In genomic region chr5:1089621-1090040, GRCh38 we compare ENCODE assay signal across 28 cellular contexts. TPM values are rescaled to one million over a fixed set of nuclear protein-coding genes. Genes with fewer than 3 reads are reported as not detected.
DNase-seq lines count a peak whose midpoint lies in the region; ATAC-seq, FAIRE-seq and TF ChIP-seq lines count a peak whose summit lies in the region.
"Had no signal": no experiment of that assay in that cellular context is flagged by ENCODE, and none has a peak within 500 bp of the region (broad histone marks: within the 10 kb centered on the region; RNA-seq: fewer than 3 reads in every experiment).

No MANE protein-coding gene starts in this region.

- TF ChIP-seq CTCF in H1 (IDR thresholded peaks at IDR 0.05; ENCODE audit: control extremely low read depth in 1 of 3, insufficient read depth in 1 of 3, low read depth in 1 of 3, low read length in 3 of 3) (no peak), mucosa of descending colon (IDR thresholded peaks at IDR 0.05) (no peak)

- WGBS in H1 (ENCODE audit: extremely low coverage in 1 of 2, insufficient coverage in 1 of 2, insufficient read length in 1 of 2, insufficient replicate concordance in 2 of 2, low coverage in 1 of 2, low lambda C conversion rate in 2 of 2, missing lambda C conversion rate in 1 of 2), 2 experiments: 88% methylated on average over 15 of the region's 15 CpGs; no CpG with 5 or more reads in 1 of the 2 experiments

- H3K36me3 ChIP-seq in H1 (ENCODE audit: control insufficient read depth in 2 of 4, insufficient read depth in 4 of 4, low read length in 3 of 4) (peaks cover 4 to 44% (median 22%) of the 10 kb centered on the region in 4 experiments; a peak in 5 of 8 replicates), mucosa of descending colon (ENCODE audit: low read depth) (no peaks in the 10 kb centered on the region)

- no peaks in the 10 kb centered on the region for H3K9me3 Mint-ChIP-seq in stimulated activated memory B cell treated with anti-CD40 and anti-IgM and Interleukin-4, amounts not matched to agents 10 μg/mL and 1 μg/mL and 100 μg/mL, for 72 hours
- H3K9me3 Mint-ChIP-seq: naive B cell, T-cell, type B pancreatic cell had no signal

- H3K79me1 ChIP-seq in H1 (ENCODE audit: low read depth, low read length): peaks cover 2% of the 10 kb centered on the region; the same call in 1 of the 2 replicates

- H3K27ac Mint-ChIP-seq in stimulated activated memory B cell treated with anti-CD40 and anti-IgM and Interleukin-4, amounts not matched to agents 10 μg/mL and 1 μg/mL and 100 μg/mL, for 72 hours: no peak overlapping the region
- H3K27ac Mint-ChIP-seq: B cell, T-cell, type B pancreatic cell had no signal

- intact Hi-C loops in Right ventricle myocardium superior (cut with DNase I) (loop anchor here (5.0 kb wide), 1 partner anchor 37 kb away; no protein-coding TSS in a partner anchor), cardiac septum (cut with DNase I) (no loop called here), mucosa of descending colon (cut with DNase I, micrococcal nuclease) (no loop called here)

- H3K18ac ChIP-seq in H1 (ENCODE audit: extremely low read depth, low read length): no peak overlapping the region

- no peak overlapping the region for H3K23ac ChIP-seq in H1 (ENCODE audit: insufficient read length)

- no peaks in the 10 kb centered on the region for H3K4me1 Mint-ChIP-seq in stimulated activated memory B cell treated with anti-CD40 and anti-IgM and Interleukin-4, amounts not matched to agents 10 μg/mL and 1 μg/mL and 100 μg/mL, for 72 hours
- H3K4me1 Mint-ChIP-seq: B cell had no signal

- H2AFZ ChIP-seq in H1 (ENCODE audit: low read length): no peak overlapping the region
- H2AFZ ChIP-seq: PC-9 had no signal

- H4K20me1 ChIP-seq in H1 (replicated peaks in 1 of 2; ENCODE audit: control insufficient read depth in 1 of 2, insufficient read depth in 2 of 2, low read length in 2 of 2): peaks cover 0 to 10% of the 10 kb centered on the region in 2 experiments

- H2AK5ac ChIP-seq in H1 (ENCODE audit: low read depth, low read length): no peak overlapping the region

- H3K9me3 ChIP-seq in H1 (ENCODE audit: insufficient read depth in 2 of 2, low read depth in 1 of 2, low read length in 1 of 2) (no peaks in the 10 kb centered on the region), mucosa of descending colon (no peaks in the 10 kb centered on the region)
- H3K9me3 ChIP-seq: A549 had no signal

- no peak overlapping the region for H2BK12ac ChIP-seq in H1 (ENCODE audit: low read depth, low read length)

- H3K4ac ChIP-seq in H1 (replicated peaks; ENCODE audit: insufficient read length, low read depth, low read length): no peak overlapping the region

- H4K91ac ChIP-seq in H1 (replicated peaks; ENCODE audit: insufficient read length, low read length): no peak overlapping the region

- H3K4me3 Mint-ChIP-seq in stimulated activated memory B cell treated with anti-CD40 and anti-IgM and Interleukin-4, amounts not matched to agents 10 μg/mL and 1 μg/mL and 100 μg/mL, for 72 hours: no peak overlapping the region
- H3K4me3 Mint-ChIP-seq: B cell, naive B cell, T-cell, type B pancreatic cell had no signal

- no peak overlapping the region; the same call in 1 of the 2 replicates for H3K27ac ChIP-seq in H1 (ENCODE audit: low read depth, low read length)
- H3K27ac ChIP-seq: A549, PC-9, SJSA1 had no signal

- POLR2A ChIA-PET in H1 (lab: Charles Lee; ENCODE audit: partially characterized antibody): interaction anchor here (0.8 to 1.9 kb wide), 3 partner anchors 11 to 40 kb away, joined by 3 to 6 read pairs (median 3); no protein-coding TSS in a partner anchor

- H3K79me2 ChIP-seq in H1 (ENCODE audit: control insufficient read depth in 1 of 2, insufficient read depth in 2 of 2, low read length in 2 of 2): peaks cover 0 to 4% of the 10 kb centered on the region in 2 experiments; a peak in 1 of 4 replicates

- ATAC-seq in Right ventricle myocardium superior (ENCODE audit: poor library complexity): peak; percentile 5
- peak; percentile 46 for ATAC-seq in mucosa of descending colon
- ATAC-seq in stimulated activated memory B cell treated with anti-CD40 and anti-IgM and Interleukin-4, amounts not matched to agents 10 μg/mL and 1 μg/mL and 100 μg/mL, for 72 hours: no peak
- no peak for ATAC-seq in GM21786 (IDR thresholded peaks at IDR 0.05; ENCODE audit: unreplicated experiment)
- no peak for ATAC-seq in HG03354 (IDR thresholded peaks at IDR 0.05; ENCODE audit: poor library complexity, severe bottlenecking, unreplicated experiment)
- ATAC-seq: A549, sciatic nerve, T-cell had no signal

- no peak overlapping the region for H3K56ac ChIP-seq in H1 (replicated peaks; ENCODE audit: insufficient read length, low read depth, low read length)

- H3K27me3 Mint-ChIP-seq in stimulated activated memory B cell treated with anti-CD40 and anti-IgM and Interleukin-4, amounts not matched to agents 10 μg/mL and 1 μg/mL and 100 μg/mL, for 72 hours: no peaks in the 10 kb centered on the region
- H3K27me3 Mint-ChIP-seq: B cell, naive B cell, T-cell, type B pancreatic cell had no signal

- no peak for TF ChIP-seq POLR2A in H1 (IDR thresholded peaks at IDR 0.05; ENCODE audit: control extremely low read depth in 1 of 2, low read depth in 2 of 2, low read length in 2 of 2)

- no peak for DNase-seq in Right ventricle myocardium superior
- DNase-seq in cardiac septum (ENCODE audit: low spot score): no peak
- DNase-seq in H1 (ENCODE audit: low read depth in 1 of 2, low spot score in 2 of 2): no peak
- peak in 1 of 3 donors; percentile 49 for DNase-seq in mucosa of descending colon
- no peak for DNase-seq in midbrain (lab: John Stamatoyannopoulos, UW)
- DNase-seq: activated naive CD4-positive, alpha-beta T cell treated with anti-CD3 and anti-CD28 coated beads, Interleukin-2, amount 50 U/mL, for 16 hours; activated T-cell treated with anti-CD3 and anti-CD28 coated beads, Interleukin-2, amount 50 U/mL, for 48 hours; aorta; caudate nucleus; KBM-7; kidney glomerular epithelial cell; mesenchymal stem cell; MM.1S; naive B cell; NCI-H1417 treated with DMSO at 0.1 percent for 48 hours; NCI-H510A; NK-92 treated with Interleukin-12 subunit alpha and Interleukin-12 subunit beta, amount 100 ng/mL, for 24 hours; PC-9; T-cell had no signal

- H4K5ac ChIP-seq in H1 (ENCODE audit: insufficient read length, low read depth, low read length): no peak overlapping the region

- H4K8ac ChIP-seq in H1 (ENCODE audit: extremely low read depth, insufficient read depth, low read length): peak overlapping the region; percentile 46

- TF ChIP-seq EP300 in H1 (IDR thresholded peaks at IDR 0.05; ENCODE audit: borderline replicate concordance in 1 of 2, low read depth in 2 of 2, low read length in 2 of 2): no peak

- no peak overlapping the region for H2BK15ac ChIP-seq in H1 (ENCODE audit: low read length)

- H3K4me1 ChIP-seq in H1 (replicated peaks in 1 of 4; ENCODE audit: control insufficient read depth in 3 of 4, insufficient read depth in 4 of 4, low read length in 3 of 4) (peaks cover 0 to 4% (median under 1%) of the 10 kb centered on the region in 4 experiments; a peak in 2 of 7 replicates), mucosa of descending colon (ENCODE audit: low read depth) (no peaks in the 10 kb centered on the region)
- H3K4me1 ChIP-seq: A549, SJSA1 had no signal

- no peak overlapping the region for H3K9ac ChIP-seq in H1 (replicated peaks in 1 of 4; ENCODE audit: extremely low read depth in 1 of 4, low read depth in 3 of 4, low read length in 3 of 4)

- no peak for TF ChIP-seq RAD21 in H1 (IDR thresholded peaks at IDR 0.05 in 1 of 2, conservative IDR thresholded peaks at IDR 0.05 in 1 of 2; ENCODE audit: low read depth in 2 of 2, low read length in 2 of 2)

- CTCF ChIA-PET in H1 (lab: Charles Lee; ENCODE audit: partially characterized antibody): interaction anchor here (0.9 to 1.7 kb wide), 3 partner anchors 78 to 80 kb away, joined by 3 to 4 read pairs (median 3); no protein-coding TSS in a partner anchor

- H3K27me3 ChIP-seq in H1 (replicated peaks in 1 of 4; ENCODE audit: control insufficient read depth in 3 of 4, extremely low read depth in 1 of 4, insufficient read depth in 3 of 4, low read length in 3 of 4): no peaks in the 10 kb centered on the region
- H3K27me3 ChIP-seq: SJSA1 had no signal

- no peak overlapping the region for H3K4me3 ChIP-seq in H1 (ENCODE audit: extremely low read depth in 1 of 4, insufficient read depth in 2 of 4, low read depth in 3 of 4, low read length in 4 of 4)
- no peak overlapping the region for H3K4me3 ChIP-seq in mucosa of descending colon
- H3K4me3 ChIP-seq: A549, PC-9, SJSA1 had no signal

- no peak overlapping the region for H2BK120ac ChIP-seq in H1 (replicated peaks; ENCODE audit: low read depth, low read length)

- FAIRE-seq in H1 (lab: Jason Lieb, UNC): no peak
- FAIRE-seq: A549, TTC549 had no signal

- no peaks in the 10 kb centered on the region for H3K23me2 ChIP-seq in H1 (ENCODE audit: low read depth, low read length)

- no peak overlapping the region for H2BK5ac ChIP-seq in H1 (ENCODE audit: low read depth, low read length)

- H2BK20ac ChIP-seq in H1 (ENCODE audit: low read length): no peak overlapping the region

- no peak overlapping the region for H3K14ac ChIP-seq in H1 (ENCODE audit: insufficient read length)

- no peak overlapping the region for H3K4me2 ChIP-seq in H1 (ENCODE audit: insufficient read depth in 1 of 2, low read depth in 2 of 2, low read length in 2 of 2)
- H3K4me2 ChIP-seq: A549, PC-9 had no signal

- peaks cover 37% of the 10 kb centered on the region for H3K36me3 Mint-ChIP-seq in stimulated activated memory B cell treated with anti-CD40 and anti-IgM and Interleukin-4, amounts not matched to agents 10 μg/mL and 1 μg/mL and 100 μg/mL, for 72 hours
- H3K36me3 Mint-ChIP-seq: naive B cell had no signal

TF ChIP-seq in H1, 55 proteins besides CTCF, POLR2A, EP300 and RAD21 (continues in another document):
- TF ChIP-seq PHF8 (conservative IDR thresholded peaks at IDR 0.05; ENCODE audit: low read depth, low read length) (no peak), JUN (IDR thresholded peaks at IDR 0.05; ENCODE audit: low read depth, low read length) (no peak), KDM4A (IDR thresholded peaks at IDR 0.05; ENCODE audit: low read depth, low read length, severe bottlenecking) (no peak)
- TF ChIP-seq, protein P1, sequence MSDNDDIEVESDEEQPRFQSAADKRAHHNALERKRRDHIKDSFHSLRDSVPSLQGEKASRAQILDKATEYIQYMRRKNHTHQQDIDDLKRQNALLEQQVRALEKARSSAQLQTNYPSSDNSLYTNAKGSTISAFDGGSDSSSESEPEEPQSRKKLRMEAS (IDR thresholded peaks at IDR 0.05): no peak

RNA-seq across cellular contexts. Expression of gene SLC12A7, which starts 22.2 kb away (rescaled TPM):
- total RNA-seq in Right ventricle myocardium superior (172 TPM), cardiac septum (127 TPM), mucosa of descending colon (10 to 100 TPM; 80.5 to 97.4 (median 94.1) TPM)
- 38.6 and 39.7 TPM in 2 replicates for total RNA-seq in H1 (2021; fragmentation: NEBNext Ultra II Directional; extraction: Animal tissue kit (Norgen Biotek cat#: 25700))
- polyA plus RNA-seq in H1 (2011; rRNA removed): 23.5 and 37.5 TPM in 2 replicates
- polyA plus RNA-seq in H1 (2011; cell fraction: cytosol; rRNA removed): 26.4 TPM
- 181 TPM for polyA plus RNA-seq in H1 (2011; cell fraction: nucleus; rRNA removed)
- polyA plus RNA-seq in H1 (2012, experiment 1 of 2): 27.4 to 47.0 TPM (median 38.9 TPM) in 4 replicates
- 19.5 TPM for polyA plus RNA-seq in H1 (2012, experiment 2 of 2)
- polyA plus RNA-seq in H1 (2013, experiment 1 of 2): 27.2 TPM
- 24.9 TPM for polyA plus RNA-seq in H1 (2013, experiment 2 of 2)
- 23.8 and 28.1 TPM in 2 replicates for polyA minus RNA-seq in H1 (2011; rRNA and poly(A)+ RNA removed)
- 33.8 TPM for polyA minus RNA-seq in H1 (2011; cell fraction: cytosol; rRNA and poly(A)+ RNA removed)
- 44.5 TPM for polyA minus RNA-seq in H1 (2011; cell fraction: nucleus; rRNA and poly(A)+ RNA removed)

Comparison
In these comparisons a context has a peak if more than half of its experiments do, and no peak if none do; other contexts are left out.
1. ATAC-seq: peak in Right ventricle myocardium superior (single experiment) and mucosa of descending colon (single experiment); none in stimulated activated memory B cell treated with anti-CD40 and anti-IgM and Interleukin-4, amounts not matched to agents 10 μg/mL and 1 μg/mL and 100 μg/mL, for 72 hours (single experiment), GM21786 (single experiment) and HG03354 (single experiment).